In genomic region chr14:65926504-65926903, GRCh38 we compare ENCODE assay signal across 17 cellular contexts.
A peak's percentile ranks its signal among the peaks of the same experiment; 100 is the strongest.
DNase-seq lines count a peak whose midpoint lies in the region; ATAC-seq lines count a peak whose summit lies in the region.
"Had no signal": no experiment of that assay in that cellular context is flagged by ENCODE, and none has a peak within 500 bp of the region (broad histone marks: within the 10 kb centered on the region; RNA-seq: fewer than 3 reads in every experiment).

No MANE protein-coding gene starts in this region.

- DNase-seq in activated naive CD4-positive, alpha-beta T cell treated with anti-CD3 and anti-CD28 coated beads, Interleukin-2, amount 10 ng/mL, durations not matched to agents 7 days and 5 days = no peak
- no peak for DNase-seq in activated naive CD4-positive, alpha-beta T cell (lab: John Stamatoyannopoulos, UW)
- DNase-seq in NCI-H1930 (lab: John Stamatoyannopoulos, UW) (peak; percentile 56 to 64), cerebellar cortex (ENCODE audit: low spot score) (no peak), HuH-7.5 (ENCODE audit: low spot score) (no peak)
- DNase-seq in central memory CD8-positive, alpha-beta T cell (ENCODE audit: low spot score in 2 of 2) = no peak
- DNase-seq in stimulated activated effector memory CD8-positive, alpha-beta T cell treated with anti-CD3 and anti-CD28 coated beads, Interleukin-12 subunit alpha, Interleukin-12 subunit beta, amount 100 ng/mL, for 72 hours (ENCODE audit: low spot score in 2 of 2) = no peak
- DNase-seq: activated naive CD4-positive, alpha-beta T cell treated with Interleukin-2 at 50 U/mL for 16 hours; body of pancreas; EL; NCI-H1694 treated with DMSO at 0.1 percent for 48 hours; NCI-H446 treated with DMSO at 0.1 percent for 48 hours; nucleus accumbens; right cardiac atrium; WERI-Rb-1 had no signal

- no peak for ATAC-seq in central memory CD8-positive, alpha-beta T cell (replicated peaks; ENCODE audit: extremely low read depth, poor library complexity, severe bottlenecking)
- no peak for ATAC-seq in stimulated activated effector memory CD8-positive, alpha-beta T cell treated with anti-CD3 and anti-CD28 coated beads, Interleukin-12 subunit alpha, Interleukin-12 subunit beta, amount 100 ng/mL, for 72 hours
- ATAC-seq in HG03469 (IDR thresholded peaks at IDR 0.05; ENCODE audit: unreplicated experiment) = no peak
- ATAC-seq: body of pancreas, right cardiac atrium had no signal

- CTCF ChIA-PET in activated naive CD4-positive, alpha-beta T cell treated with anti-CD3 and anti-CD28 coated beads, Interleukin-2, amount 10 ng/mL, durations not matched to agents 7 days and 5 days (lab: Charles Lee) = interaction anchor here (1.2 to 1.9 kb wide), 4 partner anchors 8 to 62 kb away, joined by 3 to 10 read pairs (median 8); no protein-coding TSS in a partner anchor

- H3K4me3 Mint-ChIP-seq in activated naive CD4-positive, alpha-beta T cell treated with anti-CD3 and anti-CD28 coated beads, Interleukin-2, amount 10 ng/mL, durations not matched to agents 7 days and 5 days = no peak overlapping the region
- H3K4me3 Mint-ChIP-seq in central memory CD8-positive, alpha-beta T cell = peak overlapping the region; percentile 77
- H3K4me3 Mint-ChIP-seq in stimulated activated effector memory CD8-positive, alpha-beta T cell treated with anti-CD3 and anti-CD28 coated beads, Interleukin-12 subunit alpha, Interleukin-12 subunit beta, amount 100 ng/mL, for 72 hours = peak overlapping the region; percentile 65
- H3K4me3 Mint-ChIP-seq: dendritic cell treated with granulocyte-macrophage colony-stimulating factor and Interleukin-4, amounts not matched to agents 40 ng/mL and 50 ng/mL, for 4 days had no signal

- peak overlapping the region; percentile 99 for H3K27ac Mint-ChIP-seq in activated naive CD4-positive, alpha-beta T cell treated with anti-CD3 and anti-CD28 coated beads, Interleukin-2, amount 10 ng/mL, durations not matched to agents 7 days and 5 days
- peak overlapping the region; percentile 88 for H3K27ac Mint-ChIP-seq in central memory CD8-positive, alpha-beta T cell (ENCODE audit: low read depth)
- H3K27ac Mint-ChIP-seq in stimulated activated effector memory CD8-positive, alpha-beta T cell treated with anti-CD3 and anti-CD28 coated beads, Interleukin-12 subunit alpha, Interleukin-12 subunit beta, amount 100 ng/mL, for 72 hours = peak overlapping the region; percentile 91
- H3K27ac Mint-ChIP-seq: dendritic cell treated with granulocyte-macrophage colony-stimulating factor and Interleukin-4, amounts not matched to agents 40 ng/mL and 50 ng/mL, for 4 days had no signal

- H3K36me3 Mint-ChIP-seq in activated naive CD4-positive, alpha-beta T cell treated with anti-CD3 and anti-CD28 coated beads, Interleukin-2, amount 10 ng/mL, durations not matched to agents 7 days and 5 days = peaks cover 28% of the 10 kb centered on the region
- peaks cover 2% of the 10 kb centered on the region for H3K36me3 Mint-ChIP-seq in central memory CD8-positive, alpha-beta T cell (ENCODE audit: insufficient read depth)
- no peaks in the 10 kb centered on the region for H3K36me3 Mint-ChIP-seq in stimulated activated effector memory CD8-positive, alpha-beta T cell treated with anti-CD3 and anti-CD28 coated beads, Interleukin-12 subunit alpha, Interleukin-12 subunit beta, amount 100 ng/mL, for 72 hours

- H3K9me3 Mint-ChIP-seq in activated naive CD4-positive, alpha-beta T cell treated with anti-CD3 and anti-CD28 coated beads, Interleukin-2, amount 10 ng/mL, durations not matched to agents 7 days and 5 days = peaks cover 2% of the 10 kb centered on the region
- peaks cover 5% of the 10 kb centered on the region for H3K9me3 Mint-ChIP-seq in central memory CD8-positive, alpha-beta T cell
- H3K9me3 Mint-ChIP-seq in stimulated activated effector memory CD8-positive, alpha-beta T cell treated with anti-CD3 and anti-CD28 coated beads, Interleukin-12 subunit alpha, Interleukin-12 subunit beta, amount 100 ng/mL, for 72 hours = peaks cover 2% of the 10 kb centered on the region
- H3K9me3 Mint-ChIP-seq: dendritic cell treated with granulocyte-macrophage colony-stimulating factor and Interleukin-4, amounts not matched to agents 40 ng/mL and 50 ng/mL, for 4 days had no signal

- no peaks in the 10 kb centered on the region for H3K27me3 Mint-ChIP-seq in activated naive CD4-positive, alpha-beta T cell treated with anti-CD3 and anti-CD28 coated beads, Interleukin-2, amount 10 ng/mL, durations not matched to agents 7 days and 5 days
- no peaks in the 10 kb centered on the region for H3K27me3 Mint-ChIP-seq in central memory CD8-positive, alpha-beta T cell
- H3K27me3 Mint-ChIP-seq: dendritic cell treated with granulocyte-macrophage colony-stimulating factor and Interleukin-4, amounts not matched to agents 40 ng/mL and 50 ng/mL, for 4 days had no signal

- peaks cover 75% of the 10 kb centered on the region for H3K4me1 Mint-ChIP-seq in activated naive CD4-positive, alpha-beta T cell treated with anti-CD3 and anti-CD28 coated beads, Interleukin-2, amount 10 ng/mL, durations not matched to agents 7 days and 5 days
- H3K4me1 Mint-ChIP-seq in central memory CD8-positive, alpha-beta T cell = peaks cover 68% of the 10 kb centered on the region
- peaks cover 59% of the 10 kb centered on the region for H3K4me1 Mint-ChIP-seq in stimulated activated effector memory CD8-positive, alpha-beta T cell treated with anti-CD3 and anti-CD28 coated beads, Interleukin-12 subunit alpha, Interleukin-12 subunit beta, amount 100 ng/mL, for 72 hours

Comparison
In these comparisons a context has a peak if more than half of its experiments do, and no peak if none do; other contexts are left out.
1. DNase-seq: peak in NCI-H1930 (2 of 2); none in activated naive CD4-positive, alpha-beta T cell treated with anti-CD3 and anti-CD28 coated beads, Interleukin-2, amount 10 ng/mL, durations not matched to agents 7 days and 5 days (single experiment), activated naive CD4-positive, alpha-beta T cell (0 of 4), central memory CD8-positive, alpha-beta T cell (0 of 2), stimulated activated effector memory CD8-positive, alpha-beta T cell treated with anti-CD3 and anti-CD28 coated beads, Interleukin-12 subunit alpha, Interleukin-12 subunit beta, amount 100 ng/mL, for 72 hours (0 of 2), cerebellar cortex (single experiment) and HuH-7.5 (single experiment).
2. Peak in every context shown above with its lines, with median percentiles within 50 percentile points of each other: H3K27ac Mint-ChIP-seq.